1 cellular context compared by ENCODE assay signal in genomic region chr4:110705440-110705782, GRCh38.
TF ChIP-seq lines count a peak whose summit lies in the region.

No MANE protein-coding gene starts in this region.

TF ChIP-seq in GM23338, 12 proteins besides CTCF, POLR2A, EP300 and RAD21 (continued from another document):
- TF ChIP-seq ZNF462 (CRISPR knock-in tag; IDR thresholded peaks at IDR 0.05) (no peak), CREB1 (CRISPR knock-in tag; IDR thresholded peaks at IDR 0.05; ENCODE audit: low read depth) (no peak), ETS1 (IDR thresholded peaks at IDR 0.05) (no peak)
TF ChIP-seq in GM23338: peak in this region for 0.
